Comparison of ENCODE assay signal across 37 cellular contexts in the genomic region with DNA sequence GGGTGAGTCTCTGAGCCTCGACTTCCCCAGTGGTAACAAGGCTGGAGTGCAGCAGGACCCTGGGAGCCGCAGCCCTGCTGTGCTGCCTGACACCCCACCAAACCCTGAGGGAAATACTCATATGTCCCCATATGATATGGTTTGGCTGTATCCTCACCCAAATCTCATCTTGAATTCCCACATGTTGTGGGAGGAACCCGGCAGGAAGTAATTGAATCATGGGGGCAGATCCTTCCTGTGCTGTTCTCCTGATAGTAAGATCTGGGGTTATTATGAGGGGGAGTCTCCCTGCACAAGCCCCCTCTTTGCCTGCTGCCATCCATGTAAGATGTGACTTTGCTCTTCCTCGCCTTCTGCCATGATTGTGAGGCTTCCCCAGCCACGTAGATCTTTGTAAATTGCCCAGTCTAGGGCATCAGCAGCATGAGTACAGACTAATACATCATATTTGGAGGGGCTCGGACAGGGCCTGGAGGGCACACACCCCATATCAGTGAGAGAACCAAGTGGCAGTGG.
"Had no signal": no experiment of that assay in that cellular context is flagged by ENCODE, and none has a peak within 500 bp of the region (broad histone marks: within the 10 kb centered on the region; RNA-seq: fewer than 3 reads in every experiment).

No MANE protein-coding gene starts in this region.

- H3K27ac Mint-ChIP-seq: activated CD4-positive, alpha-beta memory T cell treated with anti-CD3 and anti-CD28 coated beads, Interleukin-2, amount 10 ng/mL, durations not matched to agents 7 days and 5 days; activated CD4-positive, alpha-beta T cell treated with anti-CD3 and anti-CD28 coated beads for 36 hours; activated CD4-positive, alpha-beta T cell treated with anti-CD3 and anti-CD28 coated beads, Interleukin-2, amount 10 ng/mL, durations not matched to agents 7 days and 5 days; activated CD8-positive, alpha-beta memory T cell treated with anti-CD3 and anti-CD28 coated beads, Interleukin-2, amount 10 ng/mL, durations not matched to agents 7 days and 5 days; activated CD8-positive, alpha-beta T cell treated with anti-CD3 and anti-CD28 coated beads, Interleukin-2, amount 10 ng/mL, durations not matched to agents 7 days and 5 days; activated naive CD4-positive, alpha-beta T cell treated with anti-CD3 and anti-CD28 coated beads, Interleukin-2, amount 10 ng/mL, durations not matched to agents 7 days and 5 days; activated naive CD4-positive, alpha-beta T cell treated with anti-CD3 and anti-CD28 coated beads, Interleukin-2, amount 50 U/mL, for 24 hours; activated naive CD8-positive, alpha-beta T cell; activated naive CD8-positive, alpha-beta T cell treated with anti-CD3 and anti-CD28 coated beads, Interleukin-2, amount 10 ng/mL, durations not matched to agents 7 days and 5 days; activated naive CD8-positive, alpha-beta T cell treated with anti-CD3 and anti-CD28 coated beads, Interleukin-2, amount 50 U/mL, for 24 hours; activated T-cell treated with anti-CD3 and anti-CD28 coated beads, Interleukin-2, amount 50 U/mL, for 24 hours; activated T-helper 17 cell treated with anti-CD3 and anti-CD28 coated beads, Interleukin-2, amount 50 U/mL, for 72 hours; brain; T-helper 1 cell treated with Interleukin-12 subunit alpha and Interleukin-12 subunit beta and Interleukin-4 antibody, amounts not matched to agents 30 μg/mL and 1 μg/mL, for 36 hours; T-helper 2 cell treated with Interferon-gamma antibody and Interleukin-4, amounts not matched to agents 5 μg/mL and 100 μg/mL, for 36 hours; WTC11 had no signal

- DNase-seq: activated CD4-positive, alpha-beta memory T cell treated with anti-CD3 and anti-CD28 coated beads, Interleukin-2, amount 10 ng/mL, durations not matched to agents 7 days and 5 days; activated CD4-positive, alpha-beta T cell treated with anti-CD3 and anti-CD28 coated beads for 1 hour; activated CD4-positive, alpha-beta T cell treated with anti-CD3 and anti-CD28 coated beads for 36 hours; activated CD4-positive, alpha-beta T cell treated with anti-CD3 and anti-CD28 coated beads for 48 hours; activated CD4-positive, alpha-beta T cell treated with anti-CD3 and anti-CD28 coated beads, Interleukin-2, amount 10 ng/mL, durations not matched to agents 7 days and 5 days; activated CD4-positive, alpha-beta T cell treated with anti-CD3 and anti-CD28 coated beads, Interleukin-2, amount 50 U/mL, for 48 hours; activated CD4-positive, CD25-positive, alpha-beta regulatory T cell; activated CD8-positive, alpha-beta memory T cell treated with anti-CD3 and anti-CD28 coated beads for 24 hours; activated CD8-positive, alpha-beta memory T cell treated with anti-CD3 and anti-CD28 coated beads, Interleukin-2, amount 10 ng/mL, durations not matched to agents 7 days and 5 days; activated CD8-positive, alpha-beta memory T cell treated with anti-CD3 and anti-CD28 coated beads, Interleukin-2, amount 50 U/mL, for 48 hours; activated CD8-positive, alpha-beta T cell treated with anti-CD3 and anti-CD28 coated beads, Interleukin-2, amount 10 ng/mL, durations not matched to agents 7 days and 5 days; activated effector memory CD4-positive, alpha-beta T cell treated with anti-CD3 and anti-CD28 coated beads, Interleukin-2, amount 50 U/mL, for 16 hours; activated naive CD4-positive, alpha-beta T cell treated with anti-CD3 and anti-CD28 coated beads, Interleukin-2, amount 10 ng/mL, durations not matched to agents 7 days and 5 days; activated naive CD4-positive, alpha-beta T cell treated with Interleukin-2 at 50 U/mL for 16 hours; activated naive CD8-positive, alpha-beta T cell treated with anti-CD3 and anti-CD28 coated beads, Interleukin-2, amount 10 ng/mL, durations not matched to agents 7 days and 5 days; activated naive CD8-positive, alpha-beta T cell treated with anti-CD3 and anti-CD28 coated beads, Interleukin-2, amount 50 U/mL, for 24 hours; activated T-cell treated with anti-CD3 and anti-CD28 coated beads, Interleukin-2, amount 50 U/mL, for 24 hours; activated T-cell treated with anti-CD3 and anti-CD28 coated beads, Interleukin-2, amount 50 U/mL, for 48 hours; amygdala; anterior cingulate cortex; caudate nucleus; cerebellar nuclear complex; T-helper 1 cell; T-helper 2 cell; T-helper 9 cell; WERI-Rb-1 had no signal

- H3K36me3 Mint-ChIP-seq: activated CD8-positive, alpha-beta memory T cell treated with anti-CD3 and anti-CD28 coated beads, Interleukin-2, amount 10 ng/mL, durations not matched to agents 7 days and 5 days; activated naive CD4-positive, alpha-beta T cell treated with anti-CD3 and anti-CD28 coated beads, Interleukin-2, amount 10 ng/mL, durations not matched to agents 7 days and 5 days; activated naive CD4-positive, alpha-beta T cell treated with anti-CD3 and anti-CD28 coated beads, Interleukin-2, amount 50 U/mL, for 24 hours; brain; WTC11 had no signal

- H3K4me3 Mint-ChIP-seq: activated CD4-positive, alpha-beta memory T cell treated with anti-CD3 and anti-CD28 coated beads, Interleukin-2, amount 10 ng/mL, durations not matched to agents 7 days and 5 days; activated CD4-positive, alpha-beta T cell treated with anti-CD3 and anti-CD28 coated beads for 36 hours; activated CD4-positive, alpha-beta T cell treated with anti-CD3 and anti-CD28 coated beads, Interleukin-2, amount 10 ng/mL, durations not matched to agents 7 days and 5 days; activated CD8-positive, alpha-beta memory T cell treated with anti-CD3 and anti-CD28 coated beads, Interleukin-2, amount 10 ng/mL, durations not matched to agents 7 days and 5 days; activated CD8-positive, alpha-beta T cell treated with anti-CD3 and anti-CD28 coated beads, Interleukin-2, amount 10 ng/mL, durations not matched to agents 7 days and 5 days; activated naive CD4-positive, alpha-beta T cell treated with anti-CD3 and anti-CD28 coated beads, Interleukin-2, amount 10 ng/mL, durations not matched to agents 7 days and 5 days; activated naive CD4-positive, alpha-beta T cell treated with anti-CD3 and anti-CD28 coated beads, Interleukin-2, amount 50 U/mL, for 24 hours; activated naive CD8-positive, alpha-beta T cell; activated naive CD8-positive, alpha-beta T cell treated with anti-CD3 and anti-CD28 coated beads, Interleukin-2, amount 10 ng/mL, durations not matched to agents 7 days and 5 days; activated naive CD8-positive, alpha-beta T cell treated with anti-CD3 and anti-CD28 coated beads, Interleukin-2, amount 50 U/mL, for 24 hours; activated T-cell treated with anti-CD3 and anti-CD28 coated beads, Interleukin-2, amount 50 U/mL, for 24 hours; activated T-helper 17 cell treated with anti-CD3 and anti-CD28 coated beads, Interleukin-2, amount 50 U/mL, for 72 hours; brain; central memory CD8-positive, alpha-beta T cell; T-helper 1 cell treated with Interleukin-12 subunit alpha and Interleukin-12 subunit beta and Interleukin-4 antibody, amounts not matched to agents 30 μg/mL and 1 μg/mL, for 36 hours; T-helper 2 cell treated with Interferon-gamma antibody and Interleukin-4, amounts not matched to agents 5 μg/mL and 100 μg/mL, for 36 hours; WTC11 had no signal

- H3K4me3 ChIP-seq: ascending aorta, cardiac muscle cell had no signal

- H3K4me1 ChIP-seq: ascending aorta had no signal

- H3K36me3 ChIP-seq: ascending aorta, cardiac muscle cell, WERI-Rb-1 had no signal

- ATAC-seq: activated CD4-positive, alpha-beta T cell treated with anti-CD3 and anti-CD28 coated beads for 36 hours; activated CD4-positive, CD25-positive, alpha-beta regulatory T cell treated with anti-CD3 and anti-CD28 coated beads, Interleukin-2, amount 50 U/mL, for 24 hours; activated CD8-positive, alpha-beta memory T cell treated with anti-CD3 and anti-CD28 coated beads, Interleukin-2, amount 10 ng/mL, durations not matched to agents 7 days and 5 days; activated CD8-positive, alpha-beta T cell treated with anti-CD3 and anti-CD28 coated beads, Interleukin-2, amount 10 ng/mL, durations not matched to agents 7 days and 5 days; activated naive CD8-positive, alpha-beta T cell treated with anti-CD3 and anti-CD28 coated beads, Interleukin-2, amount 50 U/mL, for 24 hours; activated T-helper 17 cell treated with anti-CD3 and anti-CD28 coated beads, Interleukin-2, amount 50 U/mL, for 72 hours; WTC11 had no signal

- H3K9me3 ChIP-seq: ascending aorta had no signal

- H3K9me3 Mint-ChIP-seq: activated CD4-positive, alpha-beta T cell treated with anti-CD3 and anti-CD28 coated beads, Interleukin-2, amount 10 ng/mL, durations not matched to agents 7 days and 5 days; activated naive CD4-positive, alpha-beta T cell treated with anti-CD3 and anti-CD28 coated beads, Interleukin-2, amount 50 U/mL, for 24 hours; activated T-helper 17 cell treated with anti-CD3 and anti-CD28 coated beads, Interleukin-2, amount 50 U/mL, for 72 hours; central memory CD8-positive, alpha-beta T cell had no signal

- H3K27me3 Mint-ChIP-seq: activated CD4-positive, alpha-beta T cell treated with anti-CD3 and anti-CD28 coated beads for 36 hours; activated naive CD4-positive, alpha-beta T cell treated with anti-CD3 and anti-CD28 coated beads, Interleukin-2, amount 50 U/mL, for 24 hours; activated naive CD8-positive, alpha-beta T cell; activated naive CD8-positive, alpha-beta T cell treated with anti-CD3 and anti-CD28 coated beads, Interleukin-2, amount 50 U/mL, for 24 hours; activated T-cell treated with anti-CD3 and anti-CD28 coated beads, Interleukin-2, amount 50 U/mL, for 24 hours; activated T-helper 17 cell treated with anti-CD3 and anti-CD28 coated beads, Interleukin-2, amount 50 U/mL, for 72 hours; central memory CD8-positive, alpha-beta T cell had no signal
